In the genomic region with DNA sequence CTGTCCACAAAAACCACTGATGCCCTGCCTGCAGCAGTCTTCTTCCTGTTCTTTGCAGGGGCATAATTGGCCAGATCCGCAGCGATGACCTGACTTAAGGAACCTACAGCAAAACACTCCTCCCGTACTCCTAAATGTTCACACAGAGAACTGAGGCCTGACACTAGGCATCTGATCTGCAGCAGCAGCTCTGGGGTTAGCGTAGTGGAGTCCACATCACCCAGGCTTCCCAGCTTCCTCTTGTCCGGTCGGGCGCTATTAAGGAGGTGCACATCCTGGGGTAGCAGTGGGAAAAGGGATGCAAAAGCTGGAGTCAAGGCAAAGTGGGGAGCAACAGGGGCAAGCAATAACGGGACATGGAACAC, we compare ENCODE assay signal across 8 cellular contexts. TPM values are rescaled to one million over a fixed set of nuclear protein-coding genes. Genes with fewer than 3 reads are reported as not detected.
DNase-seq lines count a peak whose midpoint lies in the region; ATAC-seq, FAIRE-seq and TF ChIP-seq lines count a peak whose summit lies in the region.

No MANE protein-coding gene starts in this region.

- no peak for TF ChIP-seq RAD21 in HCT116 (IDR thresholded peaks at IDR 0.05; ENCODE audit: low read depth)

- no peak for DNase-seq in HCT116 (ENCODE audit: low read depth, low spot score)
- peak; percentile 65 for DNase-seq in NCI-H69 (lab: John Stamatoyannopoulos, UW)
- DNase-seq in astrocyte of the hippocampus (ENCODE audit: low read depth, low spot score), result peak; percentile 34
- DNase-seq in keratinocyte (ENCODE audit: low read depth, low spot score), result no peak
- no peak for DNase-seq in stimulated activated naive CD8-positive, alpha-beta T cell treated with anti-CD3 and anti-CD28 coated beads, Interleukin-15, amount 100 ng/mL, for 72 hours
- DNase-seq in 8988T, result no peak
- DNase-seq in NCI-H774 (lab: John Stamatoyannopoulos, UW), result no peak

- H3K79me2 ChIP-seq in HCT116 (ENCODE audit: insufficient read depth, low read length) (peaks cover 51% of the 10 kb centered on the region), keratinocyte (ENCODE audit: control insufficient read depth, insufficient read depth, low read length) (peaks cover 39% of the 10 kb centered on the region)

- H3K4me1 Mint-ChIP-seq in stimulated activated naive CD8-positive, alpha-beta T cell treated with anti-CD3 and anti-CD28 coated beads, Interleukin-15, amount 100 ng/mL, for 72 hours, result peaks cover 51% of the 10 kb centered on the region

- H3K9me1 ChIP-seq in keratinocyte (ENCODE audit: control insufficient read depth, extremely low read depth, insufficient read depth, low read length), result no peaks in the 10 kb centered on the region

- no peaks in the 10 kb centered on the region for H3K9me3 ChIP-seq in HCT116 (ENCODE audit: control insufficient read depth in 1 of 2, insufficient read depth in 1 of 2, low read depth in 1 of 2, low read length in 2 of 2)
- no peaks in the 10 kb centered on the region for H3K9me3 ChIP-seq in keratinocyte (ENCODE audit: control insufficient read depth, low read depth, low read length)

- ATAC-seq in HCT116, result peak; percentile 18
- peak; percentile 6 for ATAC-seq in stimulated activated naive CD8-positive, alpha-beta T cell treated with anti-CD3 and anti-CD28 coated beads, Interleukin-15, amount 100 ng/mL, for 72 hours

- peak overlapping the region; percentile 95 to 97 for H3K27ac Mint-ChIP-seq in stimulated activated naive CD8-positive, alpha-beta T cell treated with anti-CD3 and anti-CD28 coated beads, Interleukin-15, amount 100 ng/mL, for 72 hours

- no peak overlapping the region for H2AFZ ChIP-seq in HCT116 (ENCODE audit: low read depth, low read length, poor library complexity, severe bottlenecking)
- peak overlapping the region; percentile 89 for H2AFZ ChIP-seq in keratinocyte (ENCODE audit: control insufficient read depth, low read length)

- H3K9me3 Mint-ChIP-seq in stimulated activated naive CD8-positive, alpha-beta T cell treated with anti-CD3 and anti-CD28 coated beads, Interleukin-15, amount 100 ng/mL, for 72 hours, result no peaks in the 10 kb centered on the region

- no peaks in the 10 kb centered on the region for H3K27me3 Mint-ChIP-seq in stimulated activated naive CD8-positive, alpha-beta T cell treated with anti-CD3 and anti-CD28 coated beads, Interleukin-15, amount 100 ng/mL, for 72 hours

- H3K4me2 ChIP-seq in HCT116 (ENCODE audit: low read length), result peak overlapping the region; percentile 94
- peak overlapping the region; percentile 88 for H3K4me2 ChIP-seq in keratinocyte (ENCODE audit: control insufficient read depth, extremely low read depth, insufficient read depth, low read depth, low read length)

- H3K4me3 ChIP-seq in GM08714 (ENCODE audit: low read length) (peak overlapping the region; percentile 74), HCT116 (replicated peaks in 1 of 2; ENCODE audit: low read depth in 1 of 2, low read length in 2 of 2) (peak overlapping the region; percentile 80 to 96), keratinocyte (ENCODE audit: control insufficient read depth in 2 of 3, extremely low read depth in 1 of 3, insufficient read depth in 2 of 3, low read depth in 1 of 3, low read length in 3 of 3) (peak overlapping the region; percentile 63 to 92 (median 75))

- H3K27ac ChIP-seq in HCT116 (ENCODE audit: low read depth, low read length) (no peak overlapping the region), keratinocyte (ENCODE audit: control insufficient read depth, insufficient read depth, low read length) (peak overlapping the region; percentile 46)

- H3K9me2 ChIP-seq in HCT116 (ENCODE audit: insufficient read depth), result no peaks in the 10 kb centered on the region

- H3K4me1 ChIP-seq in HCT116 (ENCODE audit: control insufficient read depth in 1 of 2, insufficient read depth in 2 of 2, low read length in 2 of 2), result peaks cover 7 to 15% of the 10 kb centered on the region in 2 experiments; a peak in 2 of 4 replicates
- peaks cover 13% of the 10 kb centered on the region for H3K4me1 ChIP-seq in keratinocyte (ENCODE audit: control insufficient read depth, extremely low read depth, insufficient read depth, low read length)

- TF ChIP-seq CTCF in HCT116 (IDR thresholded peaks at IDR 0.05 in 2 of 3, conservative IDR thresholded peaks at IDR 0.05 in 1 of 3; ENCODE audit: borderline replicate concordance in 1 of 3, insufficient read depth in 1 of 3, low read depth in 2 of 3, low read length in 2 of 3), result no peak
- TF ChIP-seq CTCF in keratinocyte (optimal IDR thresholded peaks at IDR 0.05 in 1 of 3, IDR thresholded peaks at IDR 0.05 in 1 of 3, conservative IDR thresholded peaks at IDR 0.05 in 1 of 3; ENCODE audit: extremely low read depth in 1 of 3, insufficient read depth in 2 of 3, low read length in 3 of 3), result no peak

- RAD21 ChIA-PET in HCT116 (lab: Charles Lee; ENCODE audit: low non-redundant PET in 1 of 2, low total read pairs in 2 of 2, uncharacterized antibody in 2 of 2, unreplicated experiment in 2 of 2), result no interaction called here

- H3K27me3 ChIP-seq in HCT116 (ENCODE audit: insufficient read depth, low read length) (no peaks in the 10 kb centered on the region), keratinocyte (ENCODE audit: control insufficient read depth, extremely low read depth, insufficient read depth, low read length) (no peaks in the 10 kb centered on the region)

- dilution Hi-C loops in keratinocyte (cut with MboI; ENCODE audit: extremely low pct_ligation_motif_present, low sequenced_read_pairs), result no loop called here

- CTCF ChIA-PET in HCT116 (lab: Charles Lee), result no interaction called here

- H3K4me3 Mint-ChIP-seq in stimulated activated naive CD8-positive, alpha-beta T cell treated with anti-CD3 and anti-CD28 coated beads, Interleukin-15, amount 100 ng/mL, for 72 hours, result peak overlapping the region; percentile 96 to 97

- POLR2A ChIA-PET in HCT116 (lab: Charles Lee), result no interaction called here

- no peak for FAIRE-seq in keratinocyte (lab: Jason Lieb, UNC)

- intact Hi-C loops in HCT116 (cut with micrococcal nuclease), result no loop called here

- H4K20me1 ChIP-seq in HCT116 (ENCODE audit: insufficient read depth) (no peaks in the 10 kb centered on the region), keratinocyte (ENCODE audit: control insufficient read depth, extremely low read depth, insufficient read depth, low read length) (no peaks in the 10 kb centered on the region)

- H3K36me3 ChIP-seq in HCT116 (ENCODE audit: control insufficient read depth in 1 of 2, insufficient read depth in 2 of 2, low read length in 2 of 2) (no peaks in the 10 kb centered on the region), keratinocyte (ENCODE audit: control insufficient read depth in 2 of 2, extremely low read depth in 1 of 2, insufficient read depth in 2 of 2, low read length in 2 of 2) (no peaks in the 10 kb centered on the region)

- peak overlapping the region; percentile 70 for H3K9ac ChIP-seq in HCT116 (ENCODE audit: low read length)
- H3K9ac ChIP-seq in keratinocyte (ENCODE audit: control insufficient read depth, extremely low read depth, insufficient read depth, low read length), result peak overlapping the region; percentile 60

- TF ChIP-seq POLR2A in HCT116 (IDR thresholded peaks at IDR 0.05; ENCODE audit: borderline replicate concordance, extremely low read depth, insufficient read depth, insufficient read length), result no peak

- no TSS peak for BruUV-seq in HCT116 (replicated peaks; lab: Mats Ljungman, UMichigan)

TF ChIP-seq in HCT116, 20 proteins besides CTCF, POLR2A, EP300 and RAD21 (continues in another document):
- TF ChIP-seq SIN3A (IDR thresholded peaks at IDR 0.05; ENCODE audit: low read depth) (no peak), EZH2phosphoT487 (IDR thresholded peaks at IDR 0.05; ENCODE audit: borderline replicate concordance) (no peak), SRF (IDR thresholded peaks at IDR 0.05; ENCODE audit: low read depth) (no peak), SP1 (IDR thresholded peaks at IDR 0.05; ENCODE audit: low read depth) (no peak), ELF1 (IDR thresholded peaks at IDR 0.05; ENCODE audit: borderline replicate concordance, low read depth) (no peak), YY1 (IDR thresholded peaks at IDR 0.05; ENCODE audit: extremely low read depth, insufficient replicate concordance, low read depth, low read length) (no peak)

RNA-seq across cellular contexts. Expression of a gene that starts 0.8 kb away (rescaled TPM):
- total RNA-seq in HCT116 (2021; ENCODE audit: unreplicated experiment), result 13.6 TPM
- polyA plus RNA-seq in HCT116 (2012), result 5.5 and 6.5 TPM in 2 replicates
- polyA plus RNA-seq in keratinocyte, result 13.9 to 16.7 TPM (median 16.1 TPM) in 3 replicates
- 10.7 TPM for polyA plus RNA-seq in keratinocyte (2011; ENCODE audit: low read depth)
- 11.8 and 12.1 TPM in 2 replicates for polyA plus RNA-seq in keratinocyte (2011; cell fraction: cytosol; rRNA removed)
- polyA plus RNA-seq in keratinocyte (2011; cell fraction: nucleus; rRNA removed), result 17.7 and 20.0 TPM in 2 replicates
- 7.8 and 14.4 TPM in 2 replicates for polyA plus RNA-seq in keratinocyte (2012; ENCODE audit: low replicate concordance)
- polyA minus RNA-seq in keratinocyte, result 41.1 to 43.4 TPM (median 42.5 TPM) in 3 replicates
- 13.0 TPM for polyA minus RNA-seq in keratinocyte (2011; cell fraction: cytosol; rRNA and poly(A)+ RNA removed)
- polyA minus RNA-seq in keratinocyte (2011; cell fraction: nucleus; rRNA and poly(A)+ RNA removed), result 30.4 and 43.8 TPM in 2 replicates

RNA-seq across cellular contexts. Expression of a gene that starts 12.3 kb away (rescaled TPM):
- total RNA-seq in HCT116 (2021; ENCODE audit: unreplicated experiment), result 63.6 TPM
- 50.9 and 62.4 TPM in 2 replicates for polyA plus RNA-seq in HCT116 (2012)
- 22.7 to 36.7 TPM (median 23.9 TPM) in 3 replicates for polyA plus RNA-seq in keratinocyte
- polyA plus RNA-seq in keratinocyte (2011; ENCODE audit: low read depth), result 94.6 TPM
- 21.7 and 26.1 TPM in 2 replicates for polyA plus RNA-seq in keratinocyte (2011; cell fraction: cytosol; rRNA removed)
- polyA plus RNA-seq in keratinocyte (2011; cell fraction: nucleus; rRNA removed), result 46.7 and 62.5 TPM in 2 replicates
- 40.5 and 45.2 TPM in 2 replicates for polyA plus RNA-seq in keratinocyte (2012; ENCODE audit: low replicate concordance)
- 20.2 to 32.1 TPM (median 26.2 TPM) in 3 replicates for polyA minus RNA-seq in keratinocyte
- 16.7 TPM for polyA minus RNA-seq in keratinocyte (2011; cell fraction: cytosol; rRNA and poly(A)+ RNA removed)
- 27.8 and 38.7 TPM in 2 replicates for polyA minus RNA-seq in keratinocyte (2011; cell fraction: nucleus; rRNA and poly(A)+ RNA removed)

Comparison
In these comparisons a context has a peak if more than half of its experiments do, and no peak if none do; other contexts are left out.
1. DNase-seq: peak in NCI-H69 (single experiment) and astrocyte of the hippocampus (single experiment); none in HCT116 (single experiment), keratinocyte (single experiment), stimulated activated naive CD8-positive, alpha-beta T cell treated with anti-CD3 and anti-CD28 coated beads, Interleukin-15, amount 100 ng/mL, for 72 hours (0 of 2), 8988T (single experiment) and NCI-H774 (single experiment).
2. Peak in every context shown above with its lines, with median percentiles within 50 percentile points of each other: H3K4me3 ChIP-seq.